Comparison of ENCODE assay signal across 12 cellular contexts in the genomic region with DNA sequence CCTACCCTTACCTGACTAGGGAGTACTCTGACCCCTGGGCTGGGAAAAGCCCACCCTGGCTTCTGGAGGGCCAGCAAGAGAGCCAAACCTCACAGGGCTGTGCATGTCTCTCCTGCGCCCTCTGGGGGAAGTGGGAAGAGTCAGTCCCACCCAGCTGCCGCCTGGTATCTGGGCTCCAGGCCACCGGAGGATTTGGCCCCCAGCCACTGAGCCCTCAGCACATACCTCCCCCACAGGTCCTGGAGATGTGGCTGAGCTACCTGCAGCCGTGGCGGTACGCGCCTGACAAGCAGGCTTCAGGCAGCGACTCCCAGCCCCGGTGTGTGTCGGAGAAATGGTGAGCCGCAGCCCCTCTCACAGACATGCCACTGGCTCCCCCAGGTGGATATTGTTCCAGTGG. TPM values are rescaled to one million over a fixed set of nuclear protein-coding genes. Genes with fewer than 3 reads are reported as not detected.
DNase-seq lines count a peak whose midpoint lies in the region; ATAC-seq, FAIRE-seq and TF ChIP-seq lines count a peak whose summit lies in the region.
"Not testable (repeated sequence)": the region's sequence is repeated elsewhere in the genome, so short reads cannot be mapped to it uniquely, and the experiment has no call there.
"Had no signal": no experiment of that assay in that cellular context is flagged by ENCODE, and none has a peak within 500 bp of the region (broad histone marks: within the 10 kb centered on the region; RNA-seq: fewer than 3 reads in every experiment).

No MANE protein-coding gene starts in this region.

- not testable (repeated sequence) for H3K27ac ChIP-seq in Panc1 (ENCODE audit: low read length); body of pancreas; foreskin keratinocyte; psoas muscle

- H3K9me3 ChIP-seq in MG63; Panc1 (ENCODE audit: control insufficient read depth, insufficient read depth, low read depth, low read length); body of pancreas; psoas muscle: not testable (repeated sequence)

- not testable (repeated sequence) for H3K4me1 ChIP-seq in Panc1 (ENCODE audit: control insufficient read depth, insufficient read depth, low read length); body of pancreas; foreskin keratinocyte; psoas muscle

- DNase-seq in BJ (ENCODE audit: low read depth); GM12891 (ENCODE audit: insufficient read length, low spot score); Panc1 (ENCODE audit: low read depth, low spot score); foreskin keratinocyte: not testable (repeated sequence)
- peak; percentile 28 for DNase-seq in MG63
- peak in 2 of 4 donors; percentile 22 to 48 for DNase-seq in body of pancreas
- DNase-seq in left colon, result peak in 1 of 2 donors; percentile 20
- DNase-seq in psoas muscle, result peak in 1 of 2 donors; percentile 54

- FAIRE-seq in GM12891 (lab: Jason Lieb, UNC), result peak; percentile 41

- WGBS in body of pancreas, 2 donors, result 74% methylated on average over 5 to 10 of the region's 11 CpGs
- 60 to 68% (median 68%) methylated on average over 7 to 11 of the region's 11 CpGs for WGBS in psoas muscle, 3 donors

- peak; percentile 35; the same call in 1 of the 2 replicates for ATAC-seq in Panc1
- ATAC-seq in body of pancreas, result peak; percentile 17
- ATAC-seq in foreskin keratinocyte, result peak; percentile 34
- ATAC-seq in left colon, result peak; percentile 21
- ATAC-seq in psoas muscle, result peak; percentile 38 to 71 (median 64)

- in situ Hi-C loops in Panc1 (cut with HindIII; ENCODE audit: low pct_unique_long_range_greater_than_20kb, low sequenced_read_pairs), result not testable (repeated sequence)

- not testable (repeated sequence) for BruUV-seq in Panc1 (replicated peaks; lab: Mats Ljungman, UMichigan)

- POLR2A ChIA-PET in BJ (lab: Charles Lee); Panc1 (lab: Charles Lee): not testable (repeated sequence)

- H3K4me3 ChIP-seq in BJ (ENCODE audit: low read depth, low read length); MG63; Panc1 (ENCODE audit: low read depth in 2 of 2, low read length in 2 of 2); body of pancreas; psoas muscle: not testable (repeated sequence)

- TF ChIP-seq POLR2A in GM12891 (IDR thresholded peaks at IDR 0.05; ENCODE audit: low read depth, low read length); body of pancreas (IDR thresholded peaks at IDR 0.05): not testable (repeated sequence)

- not testable (repeated sequence) for H3K36me3 ChIP-seq in BJ (ENCODE audit: control insufficient read depth, insufficient read depth, low read length); MG63; Panc1 (ENCODE audit: control insufficient read depth, insufficient read depth, low read length); body of pancreas (replicated peaks in 1 of 2; ENCODE audit: insufficient read depth in 1 of 2, low read depth in 2 of 2)
- peaks cover 6 to 36% of the 10 kb centered on the region in 2 donors for H3K36me3 ChIP-seq in psoas muscle (ENCODE audit: insufficient read depth in 1 of 2, low read depth in 1 of 2)

- intact Hi-C loops in Panc1 (cut with micrococcal nuclease; ENCODE audit: unreplicated experiment); body of pancreas (cut with DNase I); left colon (cut with DNase I, micrococcal nuclease); psoas muscle (cut with DNase I): not testable (repeated sequence)

- H3K27me3 ChIP-seq in BJ (ENCODE audit: control insufficient read depth, insufficient read depth, low read length); MG63; Panc1 (ENCODE audit: control insufficient read depth, insufficient read depth, low read length); body of pancreas; foreskin keratinocyte; psoas muscle (ENCODE audit: insufficient read depth in 3 of 3, low read length in 2 of 3): not testable (repeated sequence)

- CTCF ChIA-PET in BJ (lab: Yijun Ruan, JAX); Panc1 (lab: Charles Lee): not testable (repeated sequence)

- TF ChIP-seq CTCF in BJ (IDR thresholded peaks at IDR 0.05; ENCODE audit: insufficient read depth, low read depth, low read length) (0 out of 2 replicates have a peak, but pooled peaks have one; percentile 13), Panc1 (IDR thresholded peaks at IDR 0.05) (peak; percentile 69), body of pancreas (IDR thresholded peaks at IDR 0.05) (peak in 1 of 7 experiments; percentile 15), foreskin keratinocyte (conservative IDR thresholded peaks at IDR 0.05) (peak; percentile 33), psoas muscle (IDR thresholded peaks at IDR 0.05) (peak; percentile 12)

RNA-seq across cellular contexts. Expression of a gene that starts 11.1 kb away (rescaled TPM):
- polyA plus RNA-seq in BJ (2011; rRNA removed) (9.2 and 14.1 TPM in 2 replicates), foreskin keratinocyte (11.6 and 14.1 TPM in 2 replicates), psoas muscle (under 1 TPM; 0.16 to 0.18 (median 0.18) TPM)
- polyA minus RNA-seq in BJ (2011; rRNA and poly(A)+ RNA removed), result 2.7 and 3.7 TPM in 2 replicates
- 12.6 TPM for polyA plus RNA-seq in GM12891 (2012; ENCODE audit: low read depth, missing spikeins)
- 2.7 and 6.5 TPM in 2 replicates for total RNA-seq in MG63 (2014; rRNA removed; shearing (Covaris generic); ENCODE audit: low replicate concordance)
- total RNA-seq in Panc1 (2021; ENCODE audit: unreplicated experiment) (29.9 TPM), body of pancreas (1 to 10 TPM; 1.6 to 4.3 TPM), foreskin keratinocyte (11.7 and 13.3 TPM in 2 replicates), left colon (1 to 10 TPM; 1.1 to 2.0 TPM), psoas muscle (under 1 TPM in 1 of 4 donors, not detected in 3; 0.51 TPM)
- polyA plus RNA-seq in Panc1 (2012; ENCODE audit: insufficient read length), result 31.6 TPM

RNA-seq across cellular contexts. Expression of a gene that starts 24.4 kb away (rescaled TPM):
- polyA plus RNA-seq in BJ (2011; rRNA removed) (60.4 and 114 TPM in 2 replicates), foreskin keratinocyte (197 and 467 TPM in 2 replicates), psoas muscle (10 to 100 TPM; 22.1 to 41.4 (median 34.8) TPM)
- polyA minus RNA-seq in BJ (2011; rRNA and poly(A)+ RNA removed), result 11.5 and 19.7 TPM in 2 replicates
- 207 TPM for polyA plus RNA-seq in GM12891 (2012; ENCODE audit: low read depth, missing spikeins)
- 149 and 245 TPM in 2 replicates for total RNA-seq in MG63 (2014; rRNA removed; shearing (Covaris generic); ENCODE audit: low replicate concordance)
- total RNA-seq in Panc1 (2021; ENCODE audit: unreplicated experiment) (143 TPM), body of pancreas (10 to 100 TPM; 51.1 to 54.1 TPM), foreskin keratinocyte (206 and 383 TPM in 2 replicates), left colon (10 to 100 TPM; 72.3 to 84.6 TPM), psoas muscle (10 to 100 TPM; 30.8 to 46.5 (median 33.3) TPM)
- polyA plus RNA-seq in Panc1 (2012; ENCODE audit: insufficient read length), result 282 TPM

RNA-seq across cellular contexts. Expression of a gene that starts 40.7 kb away (rescaled TPM):
- polyA plus RNA-seq in BJ (2011; rRNA removed), result not detected in 2 replicates
- not detected in 2 replicates for polyA minus RNA-seq in BJ (2011; rRNA and poly(A)+ RNA removed)
- polyA plus RNA-seq in GM12891 (2012; ENCODE audit: low read depth, missing spikeins), result 0.05 TPM
- not detected in 2 replicates for total RNA-seq in MG63 (2014; rRNA removed; shearing (Covaris generic); ENCODE audit: low replicate concordance)
- total RNA-seq in Panc1 (2021; ENCODE audit: unreplicated experiment), result not detected
- 0.40 TPM for polyA plus RNA-seq in Panc1 (2012; ENCODE audit: insufficient read length)
- not detected for total RNA-seq in body of pancreas
- total RNA-seq in foreskin keratinocyte, result not detected in 2 replicates
- not detected in 2 replicates for polyA plus RNA-seq in foreskin keratinocyte
- not detected for total RNA-seq in left colon
- not detected for total RNA-seq in psoas muscle
- under 1 TPM; 0.13 to 0.75 (median 0.23) TPM for polyA plus RNA-seq in psoas muscle
- total RNA-seq: activated naive CD4-positive, alpha-beta T cell treated with anti-CD3 and anti-CD28 coated beads, Interleukin-2, amount 50 U/mL, for 72 hours; HT-29; mononuclear cell; T-helper 1 cell treated with Interleukin-12 subunit alpha and Interleukin-12 subunit beta and Interleukin-4 antibody, amounts not matched to agents 30 ng/mL and 1 ng/mL, for 36 hours had no signal
